In genomic region chr6:138105446-138105845, GRCh38 we compare ENCODE assay signal across 10 cellular contexts. TPM values are rescaled to one million over a fixed set of nuclear protein-coding genes. Genes with fewer than 3 reads are reported as not detected.
DNase-seq lines count a peak whose midpoint lies in the region; ATAC-seq and TF ChIP-seq lines count a peak whose summit lies in the region.
"Had no signal": no experiment of that assay in that cellular context is flagged by ENCODE, and none has a peak within 500 bp of the region (broad histone marks: within the 10 kb centered on the region; RNA-seq: fewer than 3 reads in every experiment).

No MANE protein-coding gene starts in this region.

- no peak for DNase-seq in activated CD4-positive, alpha-beta T cell treated with anti-CD3 and anti-CD28 coated beads, Interleukin-2, amount 10 ng/mL, durations not matched to agents 24 days and 14 days
- DNase-seq in activated CD4-positive, alpha-beta T cell treated with anti-CD3 and anti-CD28 coated beads, Interleukin-2, amount 50 U/mL, for 1 hour = no peak
- DNase-seq in SW480 (ENCODE audit: low spot score) = peak; percentile 70
- DNase-seq in right atrium auricular region (ENCODE audit: low spot score) = no peak
- DNase-seq in suprapubic skin (ENCODE audit: low spot score in 2 of 2) = no peak
- no peak for DNase-seq in OCI-M1 (lab: John Stamatoyannopoulos, UW)
- DNase-seq in foreskin melanocyte = no peak
- no peak for DNase-seq in aorta
- DNase-seq: occipital lobe had no signal

- TF ChIP-seq CTCF in right atrium auricular region (IDR thresholded peaks at IDR 0.05) = no peak
- TF ChIP-seq CTCF in suprapubic skin (IDR thresholded peaks at IDR 0.05) = no peak

- H3K4me1 Mint-ChIP-seq in activated CD4-positive, alpha-beta T cell treated with anti-CD3 and anti-CD28 coated beads, Interleukin-2, amount 10 ng/mL, durations not matched to agents 24 days and 14 days = peaks cover 22% of the 10 kb centered on the region

- peaks cover 2% of the 10 kb centered on the region for H3K36me3 Mint-ChIP-seq in activated CD4-positive, alpha-beta T cell treated with anti-CD3 and anti-CD28 coated beads, Interleukin-2, amount 10 ng/mL, durations not matched to agents 24 days and 14 days (ENCODE audit: low read depth)
- H3K36me3 Mint-ChIP-seq: IgD-negative memory B cell had no signal

- H3K27ac Mint-ChIP-seq in activated CD4-positive, alpha-beta T cell treated with anti-CD3 and anti-CD28 coated beads, Interleukin-2, amount 10 ng/mL, durations not matched to agents 24 days and 14 days = no peak overlapping the region

- peaks cover 0 to 20% of the 10 kb centered on the region in 2 donors for H3K4me1 ChIP-seq in right atrium auricular region
- peaks cover 22% of the 10 kb centered on the region for H3K4me1 ChIP-seq in suprapubic skin
- H3K4me1 ChIP-seq in aorta (ENCODE audit: control insufficient read depth in 1 of 2, insufficient read depth in 2 of 2, low read length in 2 of 2) = no peaks in the 10 kb centered on the region

- WGBS in suprapubic skin = 65% methylated on average over 5 of the region's 5 CpGs
- WGBS in aorta, 2 donors = 93% methylated on average over 5 of the region's 5 CpGs

- H3K4me3 ChIP-seq in right atrium auricular region (peak overlapping the region; percentile 71 to 81), suprapubic skin (peak overlapping the region; percentile 84), aorta (ENCODE audit: low read length in 2 of 2) (no peak overlapping the region)

- no peaks in the 10 kb centered on the region for H3K27me3 ChIP-seq in right atrium auricular region
- no peaks in the 10 kb centered on the region for H3K27me3 ChIP-seq in suprapubic skin
- no peaks in the 10 kb centered on the region for H3K27me3 ChIP-seq in aorta (ENCODE audit: control insufficient read depth in 1 of 2, insufficient read depth in 2 of 2, low read length in 1 of 2)

- H3K9me3 Mint-ChIP-seq in activated CD4-positive, alpha-beta T cell treated with anti-CD3 and anti-CD28 coated beads, Interleukin-2, amount 10 ng/mL, durations not matched to agents 24 days and 14 days = no peaks in the 10 kb centered on the region
- H3K9me3 Mint-ChIP-seq: IgD-negative memory B cell had no signal

- H3K4me3 Mint-ChIP-seq in activated CD4-positive, alpha-beta T cell treated with anti-CD3 and anti-CD28 coated beads, Interleukin-2, amount 10 ng/mL, durations not matched to agents 24 days and 14 days = peak overlapping the region; percentile 92

- H3K36me3 ChIP-seq in right atrium auricular region (no peaks in the 10 kb centered on the region), suprapubic skin (no peaks in the 10 kb centered on the region), aorta (ENCODE audit: control insufficient read depth in 1 of 2, insufficient read depth in 2 of 2, low read length in 1 of 2) (no peaks in the 10 kb centered on the region)

- peaks cover 33% of the 10 kb centered on the region for H3K27me3 Mint-ChIP-seq in activated CD4-positive, alpha-beta T cell treated with anti-CD3 and anti-CD28 coated beads, Interleukin-2, amount 10 ng/mL, durations not matched to agents 24 days and 14 days

- H3K27ac ChIP-seq in right atrium auricular region (peak overlapping the region; percentile 91 to 92), suprapubic skin (peak overlapping the region; percentile 96), aorta (ENCODE audit: low read depth in 1 of 2, low read length in 2 of 2) (no peak overlapping the region)

- intact Hi-C loops in activated CD4-positive, alpha-beta T cell treated with anti-CD3 and anti-CD28 coated beads, Interleukin-2, amount 10 ng/mL, durations not matched to agents 24 days and 14 days (cut with micrococcal nuclease) = loop anchor here (5.0 to 10.0 kb wide), 6 partner anchors 57 to 1011 kb away; partner anchors contain the start of genes ARFGEF3, CCDC28A and OLIG3
- intact Hi-C loops in aorta (cut with DNase I) = loop anchor here in 1 of 2 donors (5.0 kb wide), 1 partner anchor 398 kb away; no protein-coding TSS in a partner anchor

- no peak for ATAC-seq in aorta (ENCODE audit: low FRiP score)

- H3K9me3 ChIP-seq in right atrium auricular region (no peaks in the 10 kb centered on the region), suprapubic skin (no peaks in the 10 kb centered on the region), aorta (ENCODE audit: control insufficient read depth, low read length) (no peaks in the 10 kb centered on the region)

- no peak for TF ChIP-seq EP300 in suprapubic skin (IDR thresholded peaks at IDR 0.05)

- peak in 1 of 2 donors; percentile 14 for TF ChIP-seq POLR2A in suprapubic skin (IDR thresholded peaks at IDR 0.05)

RNA-seq across cellular contexts. Expression of gene PERP, which starts 1.8 kb away (rescaled TPM):
- 4.8 TPM in 2 replicates for total RNA-seq in activated CD4-positive, alpha-beta T cell treated with anti-CD3 and anti-CD28 coated beads, Interleukin-2, amount 10 ng/mL, durations not matched to agents 24 days and 14 days
- 10 to 100 TPM; 46.3 to 57.8 TPM for total RNA-seq in right atrium auricular region
- total RNA-seq in suprapubic skin = 1,000 to 10,000 TPM in 3 of 4 donors, 100 to 1,000 TPM in 1; 715 to 1,965 (median 1,827) TPM
- total RNA-seq in aorta = 10 to 100 TPM; 14.8 to 16.9 TPM
- polyA plus RNA-seq in aorta = 10 to 100 TPM; 13.6 to 15.9 TPM

RNA-seq across cellular contexts. Expression of gene ARFGEF3, which starts 56.3 kb away (rescaled TPM):
- 0.47 TPM in 2 replicates for total RNA-seq in activated CD4-positive, alpha-beta T cell treated with anti-CD3 and anti-CD28 coated beads, Interleukin-2, amount 10 ng/mL, durations not matched to agents 24 days and 14 days
- 1 to 10 TPM; 1.7 to 3.7 TPM for total RNA-seq in right atrium auricular region
- 10 to 100 TPM in 2 of 4 donors, 1 to 10 TPM in 2; 5.1 to 20.6 (median 9.6) TPM for total RNA-seq in suprapubic skin
- total RNA-seq in aorta = 1 to 10 TPM; 1.6 to 2.5 TPM
- under 1 TPM; 0.10 to 0.13 TPM for polyA plus RNA-seq in aorta
- polyA plus RNA-seq: IgD-negative memory B cell had no signal

Comparison
In these comparisons a context has a peak if more than half of its experiments do, and no peak if none do; other contexts are left out.
1. H3K27ac ChIP-seq: peak in right atrium auricular region (2 of 2) and suprapubic skin (single experiment); none in aorta (0 of 2).
2. H3K4me3 ChIP-seq: peak in right atrium auricular region (2 of 2) and suprapubic skin (single experiment); none in aorta (0 of 2).
3. RNA of gene PERP, which starts 1.8 kb away (total RNA-seq): 715 to 1,965 TPM in suprapubic skin; 46.3 to 57.8 TPM in right atrium auricular region, 14.8 to 16.9 TPM in aorta and 4.8 TPM in activated CD4-positive, alpha-beta T cell treated with anti-CD3 and anti-CD28 coated beads, Interleukin-2, amount 10 ng/mL, durations not matched to agents 24 days and 14 days; every median in the first group is over 10 times any median in the second.